In genomic region chr1:20284625-20285024, GRCh38 we compare ENCODE assay signal across 2 cellular contexts.
A peak's percentile ranks its signal among the peaks of the same experiment; 100 is the strongest.
TF ChIP-seq lines count a peak whose summit lies in the region.

No MANE protein-coding gene starts in this region.

TF ChIP-seq in A549, 52 proteins besides CTCF, POLR2A, EP300 and RAD21:
- TF ChIP-seq ZNF302 (CRISPR knock-in tag; IDR thresholded peaks at IDR 0.05) (no peak), ELK1 (IDR thresholded peaks at IDR 0.05; ENCODE audit: low read depth, low read length) (no peak), MAX (IDR thresholded peaks at IDR 0.05) (no peak), MAFK (IDR thresholded peaks at IDR 0.05; ENCODE audit: partially characterized antibody) (peak; percentile 59)

TF ChIP-seq in IMR-90, 13 proteins besides CTCF, POLR2A, EP300 and RAD21:
- peak; percentile 37; the same call in 1 of the 2 replicates for TF ChIP-seq MAFK (IDR thresholded peaks at IDR 0.05; ENCODE audit: low read depth, low read length)
- no peak for TF ChIP-seq RCOR1 (IDR thresholded peaks at IDR 0.05; ENCODE audit: insufficient replicate concordance, low read length)
TF ChIP-seq in IMR-90: peak in this region for 1.
